ENCODE assay signal across 26 cellular contexts in genomic region chr9:134425401-134425800, GRCh38.
"Had no signal": no experiment of that assay in that cellular context is flagged by ENCODE, and none has a peak within 500 bp of the region (broad histone marks: within the 10 kb centered on the region; RNA-seq: fewer than 3 reads in every experiment).

No MANE protein-coding gene starts in this region.

- ATAC-seq: activated CD8-positive, alpha-beta T cell treated with anti-CD3 and anti-CD28 coated beads for 36 hours; activated T-cell treated with anti-CD3 and anti-CD28 coated beads, Interleukin-2, amount 50 U/mL, for 72 hours; activated T-helper 17 cell treated with anti-CD3 and anti-CD28 coated beads, Interleukin-2, amount 50 U/mL, for 72 hours had no signal

- H3K4me1 ChIP-seq: SJCRH30 had no signal

- H3K9me3 ChIP-seq: SJCRH30 had no signal

- H3K4me3 ChIP-seq: SJCRH30, SK-N-MC had no signal

- H3K27me3 ChIP-seq: brain microvascular endothelial cell, SJCRH30 had no signal

- H3K27ac ChIP-seq: brain microvascular endothelial cell, SJCRH30, SK-N-MC had no signal

- H3K36me3 ChIP-seq: brain microvascular endothelial cell, SJCRH30 had no signal

- DNase-seq: activated CD4-positive, alpha-beta T cell treated with anti-CD3 and anti-CD28 coated beads, Interleukin-2, amount 10 ng/mL, durations not matched to agents 24 days and 14 days; activated CD4-positive, alpha-beta T cell treated with anti-CD3 and anti-CD28 coated beads, Interleukin-2, amount 50 U/mL, for 4 hours; activated CD8-positive, alpha-beta T cell treated with anti-CD3 and anti-CD28 coated beads for 36 hours; activated effector memory CD4-positive, alpha-beta T cell treated with anti-CD3 and anti-CD28 coated beads, Interleukin-2, amount 50 U/mL, for 16 hours; activated naive CD4-positive, alpha-beta T cell; activated naive CD4-positive, alpha-beta T cell treated with anti-CD3 and anti-CD28 coated beads, Interleukin-2, amount 50 U/mL, for 16 hours; activated naive CD8-positive, alpha-beta T cell treated with anti-CD3 and anti-CD28 coated beads for 36 hours; activated T-cell treated with anti-CD3 and anti-CD28 coated beads, Interleukin-2, amount 50 U/mL, for 1 hour; activated T-cell treated with anti-CD3 and anti-CD28 coated beads, Interleukin-2, amount 50 U/mL, for 72 hours; amniotic stem cell; aorta; brain microvascular endothelial cell; central memory CD4-positive, alpha-beta T cell; Karpas-422; NCI-H1417 treated with DMSO at 0.1 percent for 48 hours; NCI-H187 treated with DMSO at 0.1 percent for 48 hours; NCI-H2081; NCI-H226; NCI-H446 treated with DMSO at 0.1 percent for 48 hours; NCI-H524; NK-92 treated with Interleukin-12 subunit alpha and Interleukin-12 subunit beta, amount 100 ng/mL, for 24 hours; SHP77; SJCRH30; T1000 had no signal
